Comparison of ENCODE assay signal across 14 cellular contexts in genomic region chr6:80535914-80536565, GRCh38.
DNase-seq lines count a peak whose midpoint lies in the region; ATAC-seq, FAIRE-seq and TF ChIP-seq lines count a peak whose summit lies in the region.
"Had no signal": no experiment of that assay in that cellular context is flagged by ENCODE, and none has a peak within 500 bp of the region (broad histone marks: within the 10 kb centered on the region; RNA-seq: fewer than 3 reads in every experiment).

No MANE protein-coding gene starts in this region.

- no peaks in the 10 kb centered on the region for H4K20me1 ChIP-seq in Karpas-422 (ENCODE audit: insufficient read depth, low read depth, low read length)

- no peak for ATAC-seq in GM19324 (IDR thresholded peaks at IDR 0.05; ENCODE audit: low FRiP score, unreplicated experiment)
- ATAC-seq in mucosa of descending colon, result no peak

- no peak overlapping the region for H3K4me2 ChIP-seq in Karpas-422 (ENCODE audit: low read depth, low read length, poor library complexity, severe bottlenecking)

- no peaks in the 10 kb centered on the region for H3K79me2 ChIP-seq in Karpas-422 (ENCODE audit: low read length)

- no peaks in the 10 kb centered on the region for H3K4me1 ChIP-seq in Karpas-422 (ENCODE audit: low read length)
- H3K4me1 ChIP-seq in mucosa of descending colon (ENCODE audit: low read depth), result no peaks in the 10 kb centered on the region

- H3K27ac ChIP-seq in AG04450 (ENCODE audit: low read depth, low read length) (peak overlapping the region; percentile 55), Karpas-422 (ENCODE audit: low read length) (no peak overlapping the region)

- CTCF ChIA-PET in AG04450 (lab: Charles Lee), result interaction anchor here (1.6 kb wide), 1 partner anchor 322 kb away, joined by 3 read pairs; no protein-coding TSS in a partner anchor

- DNase-seq in AG04450 (ENCODE audit: low read depth, low spot score) (no peak), HCEC 1CT (peak; percentile 34), foreskin fibroblast (peak; percentile 35 to 60), Karpas-422 (no peak), mucosa of descending colon (no peak)
- no peak for DNase-seq in stimulated activated naive CD4-positive, alpha-beta T cell (lab: John Stamatoyannopoulos, UW)
- DNase-seq: activated CD4-positive, alpha-beta T cell treated with anti-CD3 and anti-CD28 coated beads, Interleukin-2, amount 10 ng/mL, durations not matched to agents 7 days and 5 days; CD4-positive, alpha-beta memory T cell; effector memory CD4-positive, alpha-beta T cell; head of caudate nucleus; NCI-H226 had no signal

- POLR2A ChIA-PET in AG04450 (lab: Yijun Ruan, JAX), result no interaction called here

- H3K9me2 ChIP-seq in Karpas-422 (replicated peaks; ENCODE audit: insufficient read depth, low read length), result no peaks in the 10 kb centered on the region

- H2AFZ ChIP-seq in Karpas-422 (ENCODE audit: low read length), result no peak overlapping the region

- intact Hi-C loops in mucosa of descending colon (cut with DNase I, micrococcal nuclease), result no loop called here

- FAIRE-seq in TTC549 (lab: Jason Lieb, UNC), result peak; percentile 42
- FAIRE-seq: H54 had no signal

- H3K9me3 ChIP-seq in AG04450 (ENCODE audit: control insufficient read depth, insufficient read depth, low read length), result peaks cover 5% of the 10 kb centered on the region; the same call in 1 of the 2 replicates
- H3K9me3 ChIP-seq in Karpas-422 (ENCODE audit: low read length), result no peaks in the 10 kb centered on the region
- no peaks in the 10 kb centered on the region for H3K9me3 ChIP-seq in mucosa of descending colon

- TF ChIP-seq CTCF in AG04450 (IDR thresholded peaks at IDR 0.05; ENCODE audit: low read depth, low read length) (no peak), foreskin fibroblast (IDR thresholded peaks at IDR 0.05; ENCODE audit: low read depth, low read length) (no peak), mucosa of descending colon (IDR thresholded peaks at IDR 0.05) (no peak)

- H3K9ac ChIP-seq in Karpas-422 (ENCODE audit: low read length), result no peak overlapping the region

- no peaks in the 10 kb centered on the region for H3K36me3 ChIP-seq in Karpas-422 (ENCODE audit: insufficient read depth, low read length)
- no peaks in the 10 kb centered on the region for H3K36me3 ChIP-seq in mucosa of descending colon (ENCODE audit: low read depth)

- no peak overlapping the region for H3K4me3 ChIP-seq in AG04450 (ENCODE audit: low read depth, low read length)
- H3K4me3 ChIP-seq in foreskin fibroblast (ENCODE audit: low read depth in 1 of 2, low read length in 2 of 2), result no peak overlapping the region
- H3K4me3 ChIP-seq in Karpas-422 (ENCODE audit: low read length), result no peak overlapping the region
- no peak overlapping the region for H3K4me3 ChIP-seq in mucosa of descending colon

- H3K27me3 ChIP-seq in AG04450 (ENCODE audit: control insufficient read depth, insufficient read depth, low read length) (no peaks in the 10 kb centered on the region), Karpas-422 (ENCODE audit: low read length) (0 out of 2 replicates have a peak, but pooled peaks cover 2% of the 10 kb centered on the region)

Comparison
In these comparisons a context has a peak if more than half of its experiments do, and no peak if none do; other contexts are left out.
1. DNase-seq: peak in HCEC 1CT (single experiment) and foreskin fibroblast (2 of 2); none in AG04450 (single experiment), Karpas-422 (single experiment), stimulated activated naive CD4-positive, alpha-beta T cell (0 of 6) and mucosa of descending colon (0 of 3).